ENCODE assay signal across 22 cellular contexts in the genomic region with DNA sequence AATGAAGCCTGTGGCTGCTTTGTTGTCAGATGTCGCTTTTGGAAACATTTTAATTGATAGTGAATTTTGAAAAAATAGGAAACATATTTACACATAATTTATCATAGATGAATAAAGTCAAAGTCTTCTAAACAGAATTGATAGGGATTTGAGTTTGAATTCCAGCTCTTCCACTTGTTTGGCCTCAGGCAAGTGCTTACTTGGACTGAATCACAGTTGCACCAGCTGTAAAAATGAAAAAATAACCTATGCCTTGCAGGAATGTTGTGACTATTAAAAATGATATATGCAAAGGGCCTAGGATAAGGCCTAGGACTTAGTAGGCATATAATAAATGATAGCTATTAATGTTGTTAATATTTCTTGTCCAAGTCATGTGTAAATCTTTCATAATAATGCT.
"Had no signal": no experiment of that assay in that cellular context is flagged by ENCODE, and none has a peak within 500 bp of the region (broad histone marks: within the 10 kb centered on the region; RNA-seq: fewer than 3 reads in every experiment).

No MANE protein-coding gene starts in this region.

- H3K4me1 ChIP-seq: colonic mucosa, esophagus squamous epithelium, gastroesophageal sphincter, heart right ventricle, left lung, lower lobe of right lung had no signal

- H3K27ac ChIP-seq: colonic mucosa, epithelial cell of prostate, esophagus squamous epithelium, gastroesophageal sphincter, heart right ventricle, left lung, lower lobe of right lung had no signal

- H3K9me3 Mint-ChIP-seq: dendritic cell treated with granulocyte-macrophage colony-stimulating factor and Interleukin-4, amounts not matched to agents 40 ng/mL and 50 ng/mL, for 4 days had no signal

- H3K36me3 Mint-ChIP-seq: mesothelial cell of epicardium, naive B cell had no signal

- H3K27ac Mint-ChIP-seq: dendritic cell treated with granulocyte-macrophage colony-stimulating factor and Interleukin-4, amounts not matched to agents 40 ng/mL and 50 ng/mL, for 4 days; effector memory CD8-positive, alpha-beta T cell; endodermal cell; mesothelial cell of epicardium; naive thymus-derived CD8-positive, alpha-beta T cell had no signal

- H3K27me3 ChIP-seq: colonic mucosa, esophagus squamous epithelium, gastroesophageal sphincter, heart right ventricle, left lung had no signal

- H3K36me3 ChIP-seq: colonic mucosa, esophagus squamous epithelium, gastroesophageal sphincter, heart right ventricle, left lung, lower lobe of right lung had no signal

- H3K4me3 Mint-ChIP-seq: dendritic cell treated with granulocyte-macrophage colony-stimulating factor and Interleukin-4, amounts not matched to agents 40 ng/mL and 50 ng/mL, for 4 days; effector memory CD8-positive, alpha-beta T cell; endodermal cell; mesothelial cell of epicardium; naive B cell; naive thymus-derived CD8-positive, alpha-beta T cell had no signal

- H3K4me1 Mint-ChIP-seq: endodermal cell; naive B cell; naive thymus-derived CD8-positive, alpha-beta T cell had no signal

- H3K27me3 Mint-ChIP-seq: dendritic cell treated with granulocyte-macrophage colony-stimulating factor and Interleukin-4, amounts not matched to agents 40 ng/mL and 50 ng/mL, for 4 days; effector memory CD8-positive, alpha-beta T cell; naive B cell; naive thymus-derived CD8-positive, alpha-beta T cell had no signal

- DNase-seq: colonic mucosa; cortex of kidney; effector CD8-positive, alpha-beta T cell; effector memory CD8-positive, alpha-beta T cell; endodermal cell; erythroblast; esophagus squamous epithelium; foreskin fibroblast; heart right ventricle; hippocampal formation; left cardiac atrium; left lung; left ventricle myocardium superior; lower lobe of right lung; mesenchymal stem cell; mucosa of descending colon; naive B cell; naive thymus-derived CD8-positive, alpha-beta T cell had no signal

- H3K9me3 ChIP-seq: colonic mucosa, esophagus squamous epithelium, gastroesophageal sphincter, lower lobe of right lung, mucosa of descending colon had no signal

- H3K4me3 ChIP-seq: colonic mucosa, esophagus squamous epithelium, gastroesophageal sphincter, heart right ventricle, left lung, lower lobe of right lung, mucosa of descending colon had no signal
